8 cellular contexts compared by ENCODE assay signal in the genomic region with DNA sequence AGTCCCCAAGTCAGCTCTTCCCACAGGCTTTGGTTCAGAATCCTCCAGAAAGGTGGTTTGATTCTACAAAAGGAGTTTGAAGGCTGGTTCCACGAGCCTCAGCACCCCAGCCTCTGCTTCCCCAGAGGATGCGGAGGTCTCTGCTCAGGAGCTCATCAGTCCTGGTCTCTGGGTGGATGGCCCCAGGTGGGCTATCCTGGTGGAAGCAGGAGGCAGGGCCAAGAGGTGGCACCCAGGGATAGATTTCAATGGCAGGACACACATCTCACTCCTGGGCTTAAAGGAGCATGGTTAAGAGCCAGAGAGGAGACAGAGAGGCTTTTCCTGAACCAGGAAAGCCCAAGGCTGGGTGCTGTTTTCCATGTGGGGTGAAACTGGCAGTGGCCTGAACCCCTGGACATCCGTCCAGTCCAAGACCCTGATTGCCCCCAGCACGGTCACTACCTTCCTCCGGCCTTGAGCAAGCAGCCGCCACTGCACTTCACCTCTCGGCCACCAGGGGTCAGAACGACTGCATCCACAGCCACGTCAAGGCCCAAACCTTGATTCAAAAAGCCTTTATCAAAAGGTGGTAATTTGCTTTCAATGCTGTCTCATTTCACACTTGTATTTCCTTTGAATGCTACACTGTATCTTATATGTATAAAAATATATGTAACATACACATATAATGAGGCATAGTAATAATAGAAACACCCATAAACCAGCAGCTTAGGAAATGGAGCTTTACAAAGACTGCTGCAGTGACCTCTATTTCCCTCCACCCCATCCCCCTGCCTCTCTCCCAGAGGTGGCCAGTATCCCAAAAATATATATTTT. TPM values are rescaled to one million over a fixed set of nuclear protein-coding genes. Genes with fewer than 3 reads are reported as not detected.
DNase-seq lines count a peak whose midpoint lies in the region; ATAC-seq and TF ChIP-seq lines count a peak whose summit lies in the region.

No MANE protein-coding gene starts in this region.

- no peaks in the 10 kb centered on the region for H3K79me2 ChIP-seq in HCT116 (ENCODE audit: insufficient read depth, low read length)

- H2AFZ ChIP-seq in HCT116 (ENCODE audit: low read depth, low read length, poor library complexity, severe bottlenecking) = peak overlapping the region; percentile 96

- no peaks in the 10 kb centered on the region for H3K4me1 ChIP-seq in HCT116 (ENCODE audit: control insufficient read depth in 1 of 2, insufficient read depth in 2 of 2, low read length in 2 of 2)
- H3K4me1 ChIP-seq in NT2/D1 (ENCODE audit: insufficient read depth, insufficient read length) = peaks cover 3% of the 10 kb centered on the region
- H3K4me1 ChIP-seq in naive thymus-derived CD4-positive, alpha-beta T cell (ENCODE audit: control insufficient read depth in 2 of 2, insufficient read depth in 2 of 2, low read length in 2 of 2) = peaks cover 6 to 9% of the 10 kb centered on the region in 2 donors

- H3K36me3 Mint-ChIP-seq in naive thymus-derived CD4-positive, alpha-beta T cell = no peaks in the 10 kb centered on the region
- H3K36me3 Mint-ChIP-seq in stimulated activated memory B cell treated with anti-CD40 and anti-IgM and Interleukin-4, amounts not matched to agents 10 μg/mL and 1 μg/mL and 100 μg/mL, for 72 hours = no peaks in the 10 kb centered on the region

- peak; percentile 94 for TF ChIP-seq RAD21 in HCT116 (IDR thresholded peaks at IDR 0.05; ENCODE audit: low read depth)

- RAD21 ChIA-PET in HCT116 (lab: Charles Lee; ENCODE audit: low non-redundant PET in 1 of 2, low total read pairs in 2 of 2, uncharacterized antibody in 2 of 2, unreplicated experiment in 2 of 2) = interaction anchor here (0.6 to 1.8 kb wide), 4 partner anchors 103 to 447 kb away, joined by 3 to 24 read pairs (median 12); no protein-coding TSS in a partner anchor

- H3K27me3 ChIP-seq in HCT116 (ENCODE audit: insufficient read depth, low read length) (no peaks in the 10 kb centered on the region), NT2/D1 (ENCODE audit: insufficient read depth, insufficient read length) (no peaks in the 10 kb centered on the region)
- no peaks in the 10 kb centered on the region for H3K27me3 ChIP-seq in naive thymus-derived CD4-positive, alpha-beta T cell (ENCODE audit: control insufficient read depth in 2 of 2, insufficient read depth in 2 of 2, low read length in 2 of 2)

- H3K9me3 Mint-ChIP-seq in naive thymus-derived CD4-positive, alpha-beta T cell = no peaks in the 10 kb centered on the region
- H3K9me3 Mint-ChIP-seq in stimulated activated memory B cell treated with anti-CD40 and anti-IgM and Interleukin-4, amounts not matched to agents 10 μg/mL and 1 μg/mL and 100 μg/mL, for 72 hours = no peaks in the 10 kb centered on the region

- H3K27ac ChIP-seq in C4-2B (no peak overlapping the region), HCT116 (ENCODE audit: low read depth, low read length) (no peak overlapping the region)
- no peak overlapping the region for H3K27ac ChIP-seq in naive thymus-derived CD4-positive, alpha-beta T cell (ENCODE audit: low read depth, low read length)

- CTCF ChIA-PET in HCT116 (lab: Charles Lee) = interaction anchor here (0.6 to 7.2 kb wide), 14 partner anchors 9 to 418 kb away, joined by 3 to 143 read pairs (median 3); no protein-coding TSS in a partner anchor
- CTCF ChIA-PET in naive thymus-derived CD4-positive, alpha-beta T cell (lab: Charles Lee) = interaction anchor here (1.0 to 6.3 kb wide), 18 partner anchors 8 to 327 kb away, joined by 3 to 153 read pairs (median 5); a partner anchor contains a TSS

- H3K4me1 Mint-ChIP-seq in naive thymus-derived CD4-positive, alpha-beta T cell = peaks cover 0 to 10% (median 0%) of the 10 kb centered on the region in 7 donors
- H3K4me1 Mint-ChIP-seq in stimulated activated memory B cell treated with anti-CD40 and anti-IgM and Interleukin-4, amounts not matched to agents 10 μg/mL and 1 μg/mL and 100 μg/mL, for 72 hours = peaks cover 7% of the 10 kb centered on the region

- H3K4me3 ChIP-seq in HCT116 (replicated peaks in 1 of 2; ENCODE audit: low read depth in 1 of 2, low read length in 2 of 2) = no peak overlapping the region
- H3K4me3 ChIP-seq in NT2/D1 (ENCODE audit: insufficient read length, low read depth) = no peak overlapping the region
- no peak overlapping the region for H3K4me3 ChIP-seq in naive thymus-derived CD4-positive, alpha-beta T cell (ENCODE audit: low read length)

- H3K27ac Mint-ChIP-seq in naive thymus-derived CD4-positive, alpha-beta T cell = peak overlapping the region in 2 of 9 donors; percentile 46 to 51
- peak overlapping the region; percentile 41 for H3K27ac Mint-ChIP-seq in stimulated activated memory B cell treated with anti-CD40 and anti-IgM and Interleukin-4, amounts not matched to agents 10 μg/mL and 1 μg/mL and 100 μg/mL, for 72 hours

- no peak for TF ChIP-seq POLR2A in HCT116 (IDR thresholded peaks at IDR 0.05; ENCODE audit: borderline replicate concordance, extremely low read depth, insufficient read depth, insufficient read length)
- TF ChIP-seq POLR2A in erythroblast (IDR thresholded peaks at IDR 0.05; ENCODE audit: low read length) = no peak

- DNase-seq in HCT116 (ENCODE audit: low read depth, low spot score) (peak; percentile 54), NT2/D1 (ENCODE audit: low read depth, low spot score) (peak; percentile 64), activated T-cell treated with anti-CD3 and anti-CD28 coated beads for 48 hours (ENCODE audit: low read depth) (peak; percentile 75), erythroblast (lab: John Stamatoyannopoulos, UW) (peak; percentile 59 to 82)
- DNase-seq in naive thymus-derived CD4-positive, alpha-beta T cell = peak; percentile 63 to 84 (median 72)

- intact Hi-C loops in HCT116 (cut with micrococcal nuclease) = loop anchor here (1.0 kb wide), 2 partner anchors 103 to 209 kb away; no protein-coding TSS in a partner anchor
- intact Hi-C loops in naive thymus-derived CD4-positive, alpha-beta T cell (cut with micrococcal nuclease) = loop anchor here (1.0 to 2.0 kb wide), 5 partner anchors 21 to 209 kb away; a partner anchor contains a TSS

- H3K9me2 ChIP-seq in HCT116 (ENCODE audit: insufficient read depth) = no peaks in the 10 kb centered on the region

- H3K9me3 ChIP-seq in HCT116 (ENCODE audit: control insufficient read depth in 1 of 2, insufficient read depth in 1 of 2, low read depth in 1 of 2, low read length in 2 of 2) (no peaks in the 10 kb centered on the region), NT2/D1 (ENCODE audit: insufficient read depth, low read length) (no peaks in the 10 kb centered on the region)
- no peaks in the 10 kb centered on the region for H3K9me3 ChIP-seq in naive thymus-derived CD4-positive, alpha-beta T cell (ENCODE audit: control insufficient read depth in 2 of 3, low read length in 3 of 3)

- BruUV-seq in HCT116 (replicated peaks; lab: Mats Ljungman, UMichigan) = no TSS peak

- peaks cover 0 to 32% (median 0%) of the 10 kb centered on the region in 5 donors for H3K27me3 Mint-ChIP-seq in naive thymus-derived CD4-positive, alpha-beta T cell
- no peaks in the 10 kb centered on the region for H3K27me3 Mint-ChIP-seq in stimulated activated memory B cell treated with anti-CD40 and anti-IgM and Interleukin-4, amounts not matched to agents 10 μg/mL and 1 μg/mL and 100 μg/mL, for 72 hours

- peak; percentile 95 for ATAC-seq in HCT116
- ATAC-seq in naive thymus-derived CD4-positive, alpha-beta T cell = peak; percentile 78
- ATAC-seq in stimulated activated memory B cell treated with anti-CD40 and anti-IgM and Interleukin-4, amounts not matched to agents 10 μg/mL and 1 μg/mL and 100 μg/mL, for 72 hours = peak; percentile 65
- ATAC-seq in HG03442 (IDR thresholded peaks at IDR 0.05; ENCODE audit: unreplicated experiment) = no peak

- peak; percentile 95 for TF ChIP-seq CTCF in C4-2B (conservative IDR thresholded peaks at IDR 0.05)
- peak; percentile 94 to 99 (median 95) for TF ChIP-seq CTCF in HCT116 (IDR thresholded peaks at IDR 0.05 in 2 of 3, conservative IDR thresholded peaks at IDR 0.05 in 1 of 3; ENCODE audit: borderline replicate concordance in 1 of 3, insufficient read depth in 1 of 3, low read depth in 2 of 3, low read length in 2 of 3)

- no peaks in the 10 kb centered on the region for H4K20me1 ChIP-seq in HCT116 (ENCODE audit: insufficient read depth)

- H3K36me3 ChIP-seq in HCT116 (ENCODE audit: control insufficient read depth in 1 of 2, insufficient read depth in 2 of 2, low read length in 2 of 2) (no peaks in the 10 kb centered on the region), NT2/D1 (ENCODE audit: insufficient read depth, insufficient read length, low read length) (no peaks in the 10 kb centered on the region)
- no peaks in the 10 kb centered on the region for H3K36me3 ChIP-seq in naive thymus-derived CD4-positive, alpha-beta T cell (ENCODE audit: control insufficient read depth in 2 of 3, insufficient read depth in 3 of 3, low read length in 3 of 3)

- POLR2A ChIA-PET in HCT116 (lab: Charles Lee) = interaction anchor here (0.5 to 0.8 kb wide), 2 partner anchors 101 to 103 kb away, joined by 3 read pairs; no protein-coding TSS in a partner anchor
- POLR2A ChIA-PET in naive thymus-derived CD4-positive, alpha-beta T cell (lab: Charles Lee) = interaction anchor here (0.7 to 3.3 kb wide), 6 partner anchors 14 to 209 kb away, joined by 3 to 24 read pairs (median 4); no protein-coding TSS in a partner anchor

- H3K4me2 ChIP-seq in HCT116 (ENCODE audit: low read length) = no peak overlapping the region

- no peak overlapping the region for H3K9ac ChIP-seq in HCT116 (ENCODE audit: low read length)
- H3K9ac ChIP-seq in NT2/D1 (ENCODE audit: insufficient read length, low read depth) = no peak overlapping the region

- no peak overlapping the region for H3K4me3 Mint-ChIP-seq in naive thymus-derived CD4-positive, alpha-beta T cell
- no peak overlapping the region for H3K4me3 Mint-ChIP-seq in stimulated activated memory B cell treated with anti-CD40 and anti-IgM and Interleukin-4, amounts not matched to agents 10 μg/mL and 1 μg/mL and 100 μg/mL, for 72 hours

TF ChIP-seq in HCT116, 20 proteins besides CTCF, POLR2A, EP300 and RAD21:
- TF ChIP-seq FOSL1 (IDR thresholded peaks at IDR 0.05; ENCODE audit: low read depth) (no peak), CEBPB (IDR thresholded peaks at IDR 0.05; ENCODE audit: low read depth) (no peak)

RNA-seq across cellular contexts. Expression of a gene that starts 19.3 kb away (rescaled TPM):
- total RNA-seq in HCT116 (2021; ENCODE audit: unreplicated experiment) = 0.52 TPM
- 0.07 and 0.17 TPM in 2 replicates for polyA plus RNA-seq in HCT116 (2012)
- 1 to 10 TPM; 3.1 to 6.7 (median 4.4) TPM for total RNA-seq in naive thymus-derived CD4-positive, alpha-beta T cell
- polyA plus RNA-seq in naive thymus-derived CD4-positive, alpha-beta T cell = 10 to 100 TPM; 11.2 to 25.6 TPM

RNA-seq across cellular contexts. Expression of a gene that starts 32.6 kb away (rescaled TPM):
- total RNA-seq in HCT116 (2021; ENCODE audit: unreplicated experiment) = 2.5 TPM
- 2.3 and 3.1 TPM in 2 replicates for polyA plus RNA-seq in HCT116 (2012)
- 1 to 10 TPM in 1 of 5 experiments, under 1 TPM in 2, not detected in 2; 0.10 to 5.4 (median 0.98) TPM for total RNA-seq in naive thymus-derived CD4-positive, alpha-beta T cell
- not detected for polyA plus RNA-seq in naive thymus-derived CD4-positive, alpha-beta T cell

RNA-seq across cellular contexts. Expression of a gene that starts 46.9 kb away (rescaled TPM):
- not detected for total RNA-seq in HCT116 (2021; ENCODE audit: unreplicated experiment)
- 0.01 and 0.03 TPM in 2 replicates for polyA plus RNA-seq in HCT116 (2012)
- 1 to 10 TPM in 1 of 5 experiments, under 1 TPM in 4; 0.17 to 1.3 (median 0.60) TPM for total RNA-seq in naive thymus-derived CD4-positive, alpha-beta T cell
- not detected for polyA plus RNA-seq in naive thymus-derived CD4-positive, alpha-beta T cell
